1 cellular context compared by ENCODE assay signal in the genomic region with DNA sequence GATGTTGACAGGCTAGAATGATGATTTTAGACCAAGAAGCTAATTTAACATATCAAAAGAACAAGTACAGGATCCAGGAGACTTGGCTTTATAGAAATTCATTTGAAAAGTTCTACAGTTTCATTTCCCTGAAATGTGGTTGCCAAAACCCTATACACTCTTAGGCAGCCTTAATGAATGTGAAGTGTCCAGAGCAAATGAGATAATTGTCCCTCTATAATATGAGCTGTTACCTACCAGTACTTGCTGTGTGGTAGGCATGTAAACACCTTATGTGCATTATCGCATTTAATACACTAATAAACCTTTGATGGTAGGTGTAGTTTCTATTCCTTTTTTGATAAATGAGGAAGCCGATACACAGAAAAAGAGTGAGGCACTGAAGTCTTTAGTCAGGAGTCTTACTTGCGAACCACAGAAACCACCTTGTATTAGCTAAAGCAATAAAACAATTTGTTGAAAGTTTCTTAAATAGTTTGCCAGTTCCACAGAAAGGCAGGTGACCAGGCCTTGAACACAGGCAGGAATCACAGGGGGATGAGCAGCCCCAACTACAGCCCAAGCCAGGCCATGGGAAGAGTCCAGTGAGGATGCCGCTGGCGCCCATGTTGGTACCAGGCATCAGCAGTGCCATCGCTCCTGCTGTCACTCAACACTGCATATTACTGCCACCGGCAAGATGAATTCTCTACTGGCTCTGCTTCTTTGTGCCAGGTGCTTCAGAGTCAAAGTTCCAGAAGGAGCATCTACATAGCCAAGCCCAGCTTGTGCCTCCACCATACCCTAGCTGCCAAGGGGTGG.
TF ChIP-seq lines count a peak whose summit lies in the region.

No MANE protein-coding gene starts in this region.

TF ChIP-seq in GM12878, 131 proteins besides CTCF, POLR2A, EP300 and RAD21 (continued from another document and continues in another):
- TF ChIP-seq, protein P1, sequence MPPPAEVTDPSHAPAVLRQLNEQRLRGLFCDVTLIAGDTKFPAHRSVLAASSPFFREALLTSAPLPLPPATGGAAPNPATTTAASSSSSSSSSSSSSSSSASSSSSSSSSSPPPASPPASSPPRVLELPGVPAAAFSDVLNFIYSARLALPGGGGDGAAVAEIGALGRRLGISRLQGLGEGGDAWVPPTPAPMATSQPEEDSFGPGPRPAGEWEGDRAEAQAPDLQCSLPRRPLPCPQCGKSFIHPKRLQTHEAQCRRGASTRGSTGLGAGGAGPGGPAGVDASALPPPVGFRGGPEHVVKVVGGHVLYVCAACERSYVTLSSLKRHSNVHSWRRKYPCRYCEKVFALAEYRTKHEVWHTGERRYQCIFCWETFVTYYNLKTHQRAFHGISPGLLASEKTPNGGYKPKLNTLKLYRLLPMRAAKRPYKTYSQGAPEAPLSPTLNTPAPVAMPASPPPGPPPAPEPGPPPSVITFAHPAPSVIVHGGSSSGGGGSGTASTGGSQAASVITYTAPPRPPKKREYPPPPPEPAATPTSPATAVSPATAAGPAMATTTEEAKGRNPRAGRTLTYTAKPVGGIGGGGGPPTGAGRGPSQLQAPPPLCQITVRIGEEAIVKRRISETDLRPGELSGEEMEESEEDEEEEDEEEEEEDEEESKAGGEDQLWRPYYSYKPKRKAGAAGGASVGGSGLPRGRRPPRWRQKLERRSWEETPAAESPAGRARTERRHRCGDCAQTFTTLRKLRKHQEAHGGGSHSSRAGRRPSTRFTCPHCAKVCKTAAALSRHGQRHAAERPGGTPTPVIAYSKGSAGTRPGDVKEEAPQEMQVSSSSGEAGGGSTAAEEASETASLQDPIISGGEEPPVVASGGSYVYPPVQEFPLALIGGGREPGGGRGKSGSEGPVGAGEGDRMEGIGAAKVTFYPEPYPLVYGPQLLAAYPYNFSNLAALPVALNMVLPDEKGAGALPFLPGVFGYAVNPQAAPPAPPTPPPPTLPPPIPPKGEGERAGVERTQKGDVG (CRISPR knock-in tag; IDR thresholded peaks at IDR 0.05): no peak
- no peak for TF ChIP-seq STAT3 (IDR thresholded peaks at IDR 0.05; ENCODE audit: low read depth, low read length)
- TF ChIP-seq NR2C2 (IDR thresholded peaks at IDR 0.05; ENCODE audit: borderline replicate concordance, control insufficient read depth, insufficient read length, low read depth): no peak
- TF ChIP-seq FOS (IDR thresholded peaks at IDR 0.05; ENCODE audit: borderline replicate concordance, extremely low read depth, insufficient read length): no peak
- TF ChIP-seq ETV6 (conservative IDR thresholded peaks at IDR 0.05 in 1 of 2, IDR thresholded peaks at IDR 0.05 in 1 of 2; ENCODE audit: borderline replicate concordance in 1 of 2, low read depth in 1 of 2): peak in 1 of 2 experiments; percentile 69; a peak in 1 of 4 replicates
- no peak for TF ChIP-seq PAX8 (IDR thresholded peaks at IDR 0.05)
- peak; percentile 84 for TF ChIP-seq BMI1 (IDR thresholded peaks at IDR 0.05; ENCODE audit: borderline replicate concordance)
- TF ChIP-seq MEF2B (IDR thresholded peaks at IDR 0.05; ENCODE audit: partially characterized antibody, poor library complexity, severe bottlenecking): peak; percentile 62
- TF ChIP-seq SMAD1 (IDR thresholded peaks at IDR 0.05; ENCODE audit: low read depth, partially characterized antibody): no peak
- TF ChIP-seq, protein P2, sequence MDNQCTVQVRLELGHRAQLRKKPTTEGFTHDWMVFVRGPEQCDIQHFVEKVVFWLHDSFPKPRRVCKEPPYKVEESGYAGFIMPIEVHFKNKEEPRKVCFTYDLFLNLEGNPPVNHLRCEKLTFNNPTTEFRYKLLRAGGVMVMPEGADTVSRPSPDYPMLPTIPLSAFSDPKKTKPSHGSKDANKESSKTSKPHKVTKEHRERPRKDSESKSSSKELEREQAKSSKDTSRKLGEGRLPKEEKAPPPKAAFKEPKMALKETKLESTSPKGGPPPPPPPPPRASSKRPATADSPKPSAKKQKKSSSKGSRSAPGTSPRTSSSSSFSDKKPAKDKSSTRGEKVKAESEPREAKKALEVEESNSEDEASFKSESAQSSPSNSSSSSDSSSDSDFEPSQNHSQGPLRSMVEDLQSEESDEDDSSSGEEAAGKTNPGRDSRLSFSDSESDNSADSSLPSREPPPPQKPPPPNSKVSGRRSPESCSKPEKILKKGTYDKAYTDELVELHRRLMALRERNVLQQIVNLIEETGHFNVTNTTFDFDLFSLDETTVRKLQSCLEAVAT (IDR thresholded peaks at IDR 0.05): peak; percentile 84
- TF ChIP-seq EED (IDR thresholded peaks at IDR 0.05; ENCODE audit: low read depth): 0 out of 2 replicates have a peak, but pooled peaks have one; percentile 67
- TF ChIP-seq, protein P3, sequence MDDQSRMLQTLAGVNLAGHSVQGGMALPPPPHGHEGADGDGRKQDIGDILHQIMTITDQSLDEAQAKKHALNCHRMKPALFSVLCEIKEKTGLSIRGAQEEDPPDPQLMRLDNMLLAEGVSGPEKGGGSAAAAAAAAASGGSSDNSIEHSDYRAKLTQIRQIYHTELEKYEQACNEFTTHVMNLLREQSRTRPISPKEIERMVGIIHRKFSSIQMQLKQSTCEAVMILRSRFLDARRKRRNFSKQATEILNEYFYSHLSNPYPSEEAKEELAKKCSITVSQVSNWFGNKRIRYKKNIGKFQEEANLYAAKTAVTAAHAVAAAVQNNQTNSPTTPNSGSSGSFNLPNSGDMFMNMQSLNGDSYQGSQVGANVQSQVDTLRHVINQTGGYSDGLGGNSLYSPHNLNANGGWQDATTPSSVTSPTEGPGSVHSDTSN (IDR thresholded peaks at IDR 0.05; ENCODE audit: insufficient replicate concordance, low read depth, low read length): peak; percentile 46
- TF ChIP-seq TCF7 (IDR thresholded peaks at IDR 0.05; ENCODE audit: borderline replicate concordance): peak; percentile 67
- TF ChIP-seq RAD51 (IDR thresholded peaks at IDR 0.05): peak; percentile 13; the same call in 1 of the 2 replicates
- TF ChIP-seq, protein P4, sequence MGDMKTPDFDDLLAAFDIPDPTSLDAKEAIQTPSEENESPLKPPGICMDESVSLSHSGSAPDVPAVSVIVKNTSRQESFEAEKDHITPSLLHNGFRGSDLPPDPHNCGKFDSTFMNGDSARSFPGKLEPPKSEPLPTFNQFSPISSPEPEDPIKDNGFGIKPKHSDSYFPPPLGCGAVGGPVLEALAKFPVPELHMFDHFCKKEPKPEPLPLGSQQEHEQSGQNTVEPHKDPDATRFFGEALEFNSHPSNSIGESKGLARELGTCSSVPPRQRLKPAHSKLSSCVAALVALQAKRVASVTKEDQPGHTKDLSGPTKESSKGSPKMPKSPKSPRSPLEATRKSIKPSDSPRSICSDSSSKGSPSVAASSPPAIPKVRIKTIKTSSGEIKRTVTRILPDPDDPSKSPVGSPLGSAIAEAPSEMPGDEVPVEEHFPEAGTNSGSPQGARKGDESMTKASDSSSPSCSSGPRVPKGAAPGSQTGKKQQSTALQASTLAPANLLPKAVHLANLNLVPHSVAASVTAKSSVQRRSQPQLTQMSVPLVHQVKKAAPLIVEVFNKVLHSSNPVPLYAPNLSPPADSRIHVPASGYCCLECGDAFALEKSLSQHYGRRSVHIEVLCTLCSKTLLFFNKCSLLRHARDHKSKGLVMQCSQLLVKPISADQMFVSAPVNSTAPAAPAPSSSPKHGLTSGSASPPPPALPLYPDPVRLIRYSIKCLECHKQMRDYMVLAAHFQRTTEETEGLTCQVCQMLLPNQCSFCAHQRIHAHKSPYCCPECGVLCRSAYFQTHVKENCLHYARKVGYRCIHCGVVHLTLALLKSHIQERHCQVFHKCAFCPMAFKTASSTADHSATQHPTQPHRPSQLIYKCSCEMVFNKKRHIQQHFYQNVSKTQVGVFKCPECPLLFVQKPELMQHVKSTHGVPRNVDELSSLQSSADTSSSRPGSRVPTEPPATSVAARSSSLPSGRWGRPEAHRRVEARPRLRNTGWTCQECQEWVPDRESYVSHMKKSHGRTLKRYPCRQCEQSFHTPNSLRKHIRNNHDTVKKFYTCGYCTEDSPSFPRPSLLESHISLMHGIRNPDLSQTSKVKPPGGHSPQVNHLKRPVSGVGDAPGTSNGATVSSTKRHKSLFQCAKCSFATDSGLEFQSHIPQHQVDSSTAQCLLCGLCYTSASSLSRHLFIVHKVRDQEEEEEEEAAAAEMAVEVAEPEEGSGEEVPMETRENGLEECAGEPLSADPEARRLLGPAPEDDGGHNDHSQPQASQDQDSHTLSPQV (IDR thresholded peaks at IDR 0.05): no peak; the same call in 1 of the 2 replicates
- TF ChIP-seq LARP7 (IDR thresholded peaks at IDR 0.05): no peak
- TF ChIP-seq CBFB (IDR thresholded peaks at IDR 0.05; ENCODE audit: low read depth): peak; percentile 83
- TF ChIP-seq DPF2 (IDR thresholded peaks at IDR 0.05): peak; percentile 97
- TF ChIP-seq FOXM1 (IDR thresholded peaks at IDR 0.05; ENCODE audit: low read depth, low read length): peak; percentile 60; the same call in 1 of the 2 replicates
- TF ChIP-seq SMARCA5 (IDR thresholded peaks at IDR 0.05): 0 out of 2 replicates have a peak, but pooled peaks have one; percentile 30
- TF ChIP-seq SRF (IDR thresholded peaks at IDR 0.05; ENCODE audit: low read depth in 2 of 2, low read length in 2 of 2): no peak
- peak; percentile 84 for TF ChIP-seq SPI1 (IDR thresholded peaks at IDR 0.05; ENCODE audit: borderline replicate concordance, insufficient read depth, low read depth, low read length)
- TF ChIP-seq NR2F1 (conservative IDR thresholded peaks at IDR 0.05): peak; percentile 56; the same call in 1 of the 2 replicates
- peak; percentile 65 for TF ChIP-seq JUNB (IDR thresholded peaks at IDR 0.05)
- TF ChIP-seq, protein P5, sequence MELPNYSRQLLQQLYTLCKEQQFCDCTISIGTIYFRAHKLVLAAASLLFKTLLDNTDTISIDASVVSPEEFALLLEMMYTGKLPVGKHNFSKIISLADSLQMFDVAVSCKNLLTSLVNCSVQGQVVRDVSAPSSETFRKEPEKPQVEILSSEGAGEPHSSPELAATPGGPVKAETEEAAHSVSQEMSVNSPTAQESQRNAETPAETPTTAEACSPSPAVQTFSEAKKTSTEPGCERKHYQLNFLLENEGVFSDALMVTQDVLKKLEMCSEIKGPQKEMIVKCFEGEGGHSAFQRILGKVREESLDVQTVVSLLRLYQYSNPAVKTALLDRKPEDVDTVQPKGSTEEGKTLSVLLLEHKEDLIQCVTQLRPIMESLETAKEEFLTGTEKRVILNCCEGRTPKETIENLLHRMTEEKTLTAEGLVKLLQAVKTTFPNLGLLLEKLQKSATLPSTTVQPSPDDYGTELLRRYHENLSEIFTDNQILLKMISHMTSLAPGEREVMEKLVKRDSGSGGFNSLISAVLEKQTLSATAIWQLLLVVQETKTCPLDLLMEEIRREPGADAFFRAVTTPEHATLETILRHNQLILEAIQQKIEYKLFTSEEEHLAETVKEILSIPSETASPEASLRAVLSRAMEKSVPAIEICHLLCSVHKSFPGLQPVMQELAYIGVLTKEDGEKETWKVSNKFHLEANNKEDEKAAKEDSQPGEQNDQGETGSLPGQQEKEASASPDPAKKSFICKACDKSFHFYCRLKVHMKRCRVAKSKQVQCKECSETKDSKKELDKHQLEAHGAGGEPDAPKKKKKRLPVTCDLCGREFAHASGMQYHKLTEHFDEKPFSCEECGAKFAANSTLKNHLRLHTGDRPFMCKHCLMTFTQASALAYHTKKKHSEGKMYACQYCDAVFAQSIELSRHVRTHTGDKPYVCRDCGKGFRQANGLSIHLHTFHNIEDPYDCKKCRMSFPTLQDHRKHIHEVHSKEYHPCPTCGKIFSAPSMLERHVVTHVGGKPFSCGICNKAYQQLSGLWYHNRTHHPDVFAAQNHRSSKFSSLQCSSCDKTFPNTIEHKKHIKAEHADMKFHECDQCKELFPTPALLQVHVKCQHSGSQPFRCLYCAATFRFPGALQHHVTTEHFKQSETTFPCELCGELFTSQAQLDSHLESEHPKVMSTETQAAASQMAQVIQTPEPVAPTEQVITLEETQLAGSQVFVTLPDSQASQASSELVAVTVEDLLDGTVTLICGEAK (IDR thresholded peaks at IDR 0.05; ENCODE audit: borderline replicate concordance): no peak
- TF ChIP-seq MTA2 (IDR thresholded peaks at IDR 0.05; ENCODE audit: low read depth): peak; percentile 99
- TF ChIP-seq SIX5 (IDR thresholded peaks at IDR 0.05; ENCODE audit: low read depth, low read length, severe bottlenecking): no peak
- no peak for TF ChIP-seq RELA (IDR thresholded peaks at IDR 0.05; ENCODE audit: borderline replicate concordance, partially characterized antibody)
- peak; percentile 39; the same call in 1 of the 2 replicates for TF ChIP-seq SREBF1 (IDR thresholded peaks at IDR 0.05; ENCODE audit: low read length)
- no peak for TF ChIP-seq JUND (IDR thresholded peaks at IDR 0.05; ENCODE audit: low read depth, low read length)
- no peak for TF ChIP-seq HDAC2 (IDR thresholded peaks at IDR 0.05)
- peak; percentile 96 for TF ChIP-seq RUNX3 (IDR thresholded peaks at IDR 0.05; ENCODE audit: low read length)
- peak; percentile 83 for TF ChIP-seq NFIC (IDR thresholded peaks at IDR 0.05; ENCODE audit: low read depth, low read length)
- TF ChIP-seq ZNF622 (IDR thresholded peaks at IDR 0.05): no peak
- no peak for TF ChIP-seq GABPA (IDR thresholded peaks at IDR 0.05; ENCODE audit: low read depth)
- TF ChIP-seq MYB (IDR thresholded peaks at IDR 0.05; ENCODE audit: borderline replicate concordance, low read depth, low read length): no peak
- TF ChIP-seq MEF2A (IDR thresholded peaks at IDR 0.05; ENCODE audit: insufficient read depth, low read depth, low read length): 0 out of 2 replicates have a peak, but pooled peaks have one; percentile 6
- TF ChIP-seq YBX1 (IDR thresholded peaks at IDR 0.05): no peak
- TF ChIP-seq, protein P6, sequence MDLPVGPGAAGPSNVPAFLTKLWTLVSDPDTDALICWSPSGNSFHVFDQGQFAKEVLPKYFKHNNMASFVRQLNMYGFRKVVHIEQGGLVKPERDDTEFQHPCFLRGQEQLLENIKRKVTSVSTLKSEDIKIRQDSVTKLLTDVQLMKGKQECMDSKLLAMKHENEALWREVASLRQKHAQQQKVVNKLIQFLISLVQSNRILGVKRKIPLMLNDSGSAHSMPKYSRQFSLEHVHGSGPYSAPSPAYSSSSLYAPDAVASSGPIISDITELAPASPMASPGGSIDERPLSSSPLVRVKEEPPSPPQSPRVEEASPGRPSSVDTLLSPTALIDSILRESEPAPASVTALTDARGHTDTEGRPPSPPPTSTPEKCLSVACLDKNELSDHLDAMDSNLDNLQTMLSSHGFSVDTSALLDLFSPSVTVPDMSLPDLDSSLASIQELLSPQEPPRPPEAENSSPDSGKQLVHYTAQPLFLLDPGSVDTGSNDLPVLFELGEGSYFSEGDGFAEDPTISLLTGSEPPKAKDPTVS (IDR thresholded peaks at IDR 0.05; ENCODE audit: low read depth, low read length): no peak
- TF ChIP-seq GATAD2B (conservative IDR thresholded peaks at IDR 0.05; ENCODE audit: low read depth): peak; percentile 60; the same call in 1 of the 2 replicates
- 0 out of 2 replicates have a peak, but pooled peaks have one; percentile 40 for TF ChIP-seq TBL1XR1 (IDR thresholded peaks at IDR 0.05; ENCODE audit: low read depth, low read length)
- 0 out of 2 replicates have a peak, but pooled peaks have one; percentile 48 for TF ChIP-seq NBN (IDR thresholded peaks at IDR 0.05)
- TF ChIP-seq IKZF1 (conservative IDR thresholded peaks at IDR 0.05): peak; percentile 86
- TF ChIP-seq, protein P7, sequence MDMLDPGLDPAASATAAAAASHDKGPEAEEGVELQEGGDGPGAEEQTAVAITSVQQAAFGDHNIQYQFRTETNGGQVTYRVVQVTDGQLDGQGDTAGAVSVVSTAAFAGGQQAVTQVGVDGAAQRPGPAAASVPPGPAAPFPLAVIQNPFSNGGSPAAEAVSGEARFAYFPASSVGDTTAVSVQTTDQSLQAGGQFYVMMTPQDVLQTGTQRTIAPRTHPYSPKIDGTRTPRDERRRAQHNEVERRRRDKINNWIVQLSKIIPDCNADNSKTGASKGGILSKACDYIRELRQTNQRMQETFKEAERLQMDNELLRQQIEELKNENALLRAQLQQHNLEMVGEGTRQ (IDR thresholded peaks at IDR 0.05; ENCODE audit: borderline replicate concordance, low read depth, low read length): no peak
